In genomic region chr11:64872790-64873488, GRCh38 we compare ENCODE assay signal across 12 cellular contexts. TPM values are rescaled to one million over a fixed set of nuclear protein-coding genes. Genes with fewer than 3 reads are reported as not detected.
DNase-seq lines count a peak whose midpoint lies in the region; ATAC-seq, FAIRE-seq and TF ChIP-seq lines count a peak whose summit lies in the region.
"Had no signal": no experiment of that assay in that cellular context is flagged by ENCODE, and none has a peak within 500 bp of the region (broad histone marks: within the 10 kb centered on the region; RNA-seq: fewer than 3 reads in every experiment).

No MANE protein-coding gene starts in this region.

- no peaks in the 10 kb centered on the region for H3K27me3 Mint-ChIP-seq in activated T-helper 1 cell treated with anti-CD3 and anti-CD28 coated beads, Interleukin-12 subunit alpha, Interleukin-12 subunit beta, Interleukin-2, Interleukin-4 antibody, amounts not matched to agents 30 ng/mL and 10 ng/mL and 1 ng/mL, durations not matched to agents 14 hours and 24 hours and 36 hours (ENCODE audit: insufficient read depth)

- no peak for TF ChIP-seq POLR2A in A549 (IDR thresholded peaks at IDR 0.05; ENCODE audit: low read length)

- H3K36me3 Mint-ChIP-seq in activated T-helper 1 cell treated with anti-CD3 and anti-CD28 coated beads, Interleukin-12 subunit alpha, Interleukin-12 subunit beta, Interleukin-2, Interleukin-4 antibody, amounts not matched to agents 30 ng/mL and 10 ng/mL and 1 ng/mL, durations not matched to agents 14 hours and 24 hours and 36 hours (ENCODE audit: low read depth), result peaks cover 53% of the 10 kb centered on the region

- 56% methylated on average over 8 of the region's 8 CpGs for WGBS in A549 (ENCODE audit: missing lambda C conversion rate)

- peak overlapping the region; percentile 42 for H3K4me3 Mint-ChIP-seq in activated T-helper 1 cell treated with anti-CD3 and anti-CD28 coated beads, Interleukin-12 subunit alpha, Interleukin-12 subunit beta, Interleukin-2, Interleukin-4 antibody, amounts not matched to agents 30 ng/mL and 10 ng/mL and 1 ng/mL, durations not matched to agents 14 hours and 24 hours and 36 hours

- intact Hi-C loops in activated T-helper 1 cell treated with anti-CD3 and anti-CD28 coated beads, Interleukin-12 subunit alpha, Interleukin-12 subunit beta, Interleukin-2, Interleukin-4 antibody, amounts not matched to agents 30 ng/mL and 10 ng/mL and 1 ng/mL, durations not matched to agents 14 hours and 24 hours and 36 hours (cut with micrococcal nuclease), result no loop called here

- H3K27me3 ChIP-seq in mucosa of stomach (ENCODE audit: control insufficient read depth, insufficient read depth, low read length), result no peaks in the 10 kb centered on the region
- H3K27me3 ChIP-seq: breast epithelium had no signal

- no peak for FAIRE-seq in A549 (lab: Jason Lieb, UNC)

- POLR2A ChIA-PET in A549 (lab: Yijun Ruan, JAX), result no interaction called here

- H3K4me3 ChIP-seq in A549 (no peak overlapping the region), GM12865 (ENCODE audit: low read depth, low read length) (peak overlapping the region; percentile 55), mucosa of stomach (ENCODE audit: low read length) (no peak overlapping the region)
- H3K4me3 ChIP-seq: breast epithelium had no signal

- TF ChIP-seq CTCF in A549 (IDR thresholded peaks at IDR 0.05) (no peak), GM12865 (IDR thresholded peaks at IDR 0.05; ENCODE audit: insufficient read depth, low read depth, low read length, missing control alignments) (no peak)

- peaks cover 7% of the 10 kb centered on the region for H3K36me3 ChIP-seq in mucosa of stomach (ENCODE audit: control insufficient read depth, insufficient read depth, low read length)
- H3K36me3 ChIP-seq: breast epithelium had no signal

- TF ChIP-seq RAD21 in A549 (conservative IDR thresholded peaks at IDR 0.05 in 1 of 2, IDR thresholded peaks at IDR 0.05 in 1 of 2), result no peak

- H3K9me3 Mint-ChIP-seq in activated T-helper 1 cell treated with anti-CD3 and anti-CD28 coated beads, Interleukin-12 subunit alpha, Interleukin-12 subunit beta, Interleukin-2, Interleukin-4 antibody, amounts not matched to agents 30 ng/mL and 10 ng/mL and 1 ng/mL, durations not matched to agents 14 hours and 24 hours and 36 hours, result no peaks in the 10 kb centered on the region

- ATAC-seq in A549 (no peak), GM18909 (IDR thresholded peaks at IDR 0.05; ENCODE audit: poor library complexity, unreplicated experiment) (no peak), GM19351 (IDR thresholded peaks at IDR 0.05; ENCODE audit: unreplicated experiment) (no peak)

- DNase-seq in A549 (ENCODE audit: low read depth in 1 of 2, low spot score in 1 of 2) (no peak), GM12865 (ENCODE audit: low read depth) (peak; percentile 35), islet precursor cell (no peak)
- DNase-seq in activated T-helper 1 cell treated with anti-CD3 and anti-CD28 coated beads, Interleukin-12 subunit alpha, Interleukin-12 subunit beta, Interleukin-2, Interleukin-4 antibody, amounts not matched to agents 30 ng/mL and 10 ng/mL and 1 ng/mL, durations not matched to agents 14 hours and 24 hours and 36 hours (ENCODE audit: low spot score), result no peak
- no peak for DNase-seq in activated CD4-positive, CD25-positive, alpha-beta regulatory T cell treated with anti-CD3 and anti-CD28 coated beads, Interleukin-2, amount 50 U/mL, for 72 hours
- DNase-seq: kidney glomerular epithelial cell, NCI-H2107 had no signal

- H3K9me3 ChIP-seq in A549 (no peaks in the 10 kb centered on the region), mucosa of stomach (ENCODE audit: control insufficient read depth, low read length) (no peaks in the 10 kb centered on the region)
- H3K9me3 ChIP-seq: breast epithelium had no signal

- H3K4me1 ChIP-seq in A549, result peaks cover 73% of the 10 kb centered on the region
- peaks cover 57% of the 10 kb centered on the region for H3K4me1 ChIP-seq in mucosa of stomach (ENCODE audit: control insufficient read depth, insufficient read depth, low read length)

- H3K27ac ChIP-seq in A549, result peak overlapping the region in 1 of 2 experiments; percentile 45; a peak in 3 of 6 replicates
- H3K27ac ChIP-seq: breast epithelium, C4-2B had no signal

- CTCF ChIA-PET in A549 (lab: Yijun Ruan, JAX), result interaction anchor here (0.6 to 31.5 kb wide), 11 partner anchors 9 to 239 kb away, joined by 3 to 1607 read pairs (median 3); partner anchors contain the start of genes ARL2, BATF2, CDC42BPG and SNX15

- peak overlapping the region; percentile 19 for H3K9ac ChIP-seq in mucosa of stomach (ENCODE audit: low read length)

- peak overlapping the region; percentile 42 for H3K4me2 ChIP-seq in A549

- peak overlapping the region; percentile 58 for H3K27ac Mint-ChIP-seq in activated T-helper 1 cell treated with anti-CD3 and anti-CD28 coated beads, Interleukin-12 subunit alpha, Interleukin-12 subunit beta, Interleukin-2, Interleukin-4 antibody, amounts not matched to agents 30 ng/mL and 10 ng/mL and 1 ng/mL, durations not matched to agents 14 hours and 24 hours and 36 hours

- H3K4me1 Mint-ChIP-seq in activated T-helper 1 cell treated with anti-CD3 and anti-CD28 coated beads, Interleukin-12 subunit alpha, Interleukin-12 subunit beta, Interleukin-2, Interleukin-4 antibody, amounts not matched to agents 30 ng/mL and 10 ng/mL and 1 ng/mL, durations not matched to agents 14 hours and 24 hours and 36 hours (ENCODE audit: low read depth), result peaks cover 86% of the 10 kb centered on the region

- TF ChIP-seq EP300 in A549 (IDR thresholded peaks at IDR 0.05), result no peak

TF ChIP-seq in A549, 52 proteins besides CTCF, POLR2A, EP300 and RAD21:
- TF ChIP-seq ESRRA (IDR thresholded peaks at IDR 0.05; ENCODE audit: borderline replicate concordance, low read length), result no peak
TF ChIP-seq in A549: peak in this region for 0.

RNA-seq across cellular contexts. Expression of gene EHD1, which starts 5.5 kb away (rescaled TPM):
- polyA plus RNA-seq in A549 (2011; rRNA removed) (25.9 and 27.7 TPM in 2 replicates), A549 (2017; fragmentation: RNase III; extraction: RNeasy Plus Mini Kit Qiagen cat#74134 plus additional on column Dnase treatment) (37.8 to 52.4 TPM (median 43.4 TPM) in 3 replicates)
- polyA plus RNA-seq in A549 (2012; cell fraction: cytosol; rRNA removed), result 96.0 and 103 TPM in 2 replicates
- polyA plus RNA-seq in A549 (2012; cell fraction: nucleus; rRNA removed), result 153 and 200 TPM in 2 replicates
- 65.8 and 67.3 TPM in 2 replicates for polyA minus RNA-seq in A549 (2011; rRNA and poly(A)+ RNA removed)
- total RNA-seq in activated T-helper 1 cell treated with anti-CD3 and anti-CD28 coated beads, Interleukin-12 subunit alpha, Interleukin-12 subunit beta, Interleukin-2, Interleukin-4 antibody, amounts not matched to agents 30 ng/mL and 10 ng/mL and 1 ng/mL, durations not matched to agents 14 hours and 24 hours and 36 hours, result 88.0 and 96.9 TPM in 2 replicates

RNA-seq across cellular contexts. Expression of gene CDC42BPG, which starts 28.5 kb away (rescaled TPM):
- 0.35 and 0.50 TPM in 2 replicates for polyA plus RNA-seq in A549 (2011; rRNA removed)
- 0.26 and 0.49 TPM in 2 replicates for polyA plus RNA-seq in A549 (2012; cell fraction: cytosol; rRNA removed)
- polyA plus RNA-seq in A549 (2012; cell fraction: nucleus; rRNA removed), result 1.3 and 1.8 TPM in 2 replicates
- 1.0 to 1.1 TPM (median 1.0 TPM) in 3 replicates for polyA plus RNA-seq in A549 (2017; fragmentation: RNase III; extraction: RNeasy Plus Mini Kit Qiagen cat#74134 plus additional on column Dnase treatment)
- 0.45 and 1.0 TPM in 2 replicates for polyA minus RNA-seq in A549 (2011; rRNA and poly(A)+ RNA removed)
- total RNA-seq in activated T-helper 1 cell treated with anti-CD3 and anti-CD28 coated beads, Interleukin-12 subunit alpha, Interleukin-12 subunit beta, Interleukin-2, Interleukin-4 antibody, amounts not matched to agents 30 ng/mL and 10 ng/mL and 1 ng/mL, durations not matched to agents 14 hours and 24 hours and 36 hours, result 0.29 and 0.44 TPM in 2 replicates

RNA-seq across cellular contexts. Expression of gene ATG2A, which starts 44.1 kb away (rescaled TPM):
- polyA plus RNA-seq in A549 (2011; rRNA removed) (3.1 and 4.0 TPM in 2 replicates), A549 (2017; fragmentation: RNase III; extraction: RNeasy Plus Mini Kit Qiagen cat#74134 plus additional on column Dnase treatment) (10.7 to 13.4 TPM (median 12.8 TPM) in 3 replicates)
- 9.1 and 14.1 TPM in 2 replicates for polyA plus RNA-seq in A549 (2012; cell fraction: cytosol; rRNA removed)
- 34.5 and 48.9 TPM in 2 replicates for polyA plus RNA-seq in A549 (2012; cell fraction: nucleus; rRNA removed)
- 8.2 TPM in 2 replicates for polyA minus RNA-seq in A549 (2011; rRNA and poly(A)+ RNA removed)
- 24.6 and 24.9 TPM in 2 replicates for total RNA-seq in activated T-helper 1 cell treated with anti-CD3 and anti-CD28 coated beads, Interleukin-12 subunit alpha, Interleukin-12 subunit beta, Interleukin-2, Interleukin-4 antibody, amounts not matched to agents 30 ng/mL and 10 ng/mL and 1 ng/mL, durations not matched to agents 14 hours and 24 hours and 36 hours

RNA-seq across cellular contexts. Expression of gene PPP2R5B, which starts 51.5 kb away (rescaled TPM):
- polyA plus RNA-seq in A549 (2011; rRNA removed) (6.9 and 11.1 TPM in 2 replicates), A549 (2017; fragmentation: RNase III; extraction: RNeasy Plus Mini Kit Qiagen cat#74134 plus additional on column Dnase treatment) (3.9 to 6.1 TPM (median 5.7 TPM) in 3 replicates)
- polyA plus RNA-seq in A549 (2012; cell fraction: cytosol; rRNA removed), result 5.5 and 6.4 TPM in 2 replicates
- 12.3 TPM in 2 replicates for polyA plus RNA-seq in A549 (2012; cell fraction: nucleus; rRNA removed)
- 5.3 and 7.6 TPM in 2 replicates for polyA minus RNA-seq in A549 (2011; rRNA and poly(A)+ RNA removed)
- 7.3 and 14.0 TPM in 2 replicates for total RNA-seq in activated T-helper 1 cell treated with anti-CD3 and anti-CD28 coated beads, Interleukin-12 subunit alpha, Interleukin-12 subunit beta, Interleukin-2, Interleukin-4 antibody, amounts not matched to agents 30 ng/mL and 10 ng/mL and 1 ng/mL, durations not matched to agents 14 hours and 24 hours and 36 hours
